Comparison of ENCODE assay signal across 9 cellular contexts in genomic region chr11:16280256-16280682, GRCh38.
DNase-seq lines count a peak whose midpoint lies in the region; ATAC-seq and TF ChIP-seq lines count a peak whose summit lies in the region.
"Had no signal": no experiment of that assay in that cellular context is flagged by ENCODE, and none has a peak within 500 bp of the region (broad histone marks: within the 10 kb centered on the region; RNA-seq: fewer than 3 reads in every experiment).

No MANE protein-coding gene starts in this region.

- no peaks in the 10 kb centered on the region for H3K79me2 ChIP-seq in hepatocyte

- H3K27ac ChIP-seq in RWPE1 (no peak overlapping the region), hepatocyte (no peak overlapping the region), right lobe of liver (peak overlapping the region in 1 of 3 donors; percentile 17)

- no peaks in the 10 kb centered on the region for H4K20me1 ChIP-seq in hepatocyte (ENCODE audit: insufficient read depth, poor library complexity, severe bottlenecking)

- H3K36me3 ChIP-seq in hepatocyte (replicated peaks; ENCODE audit: insufficient read depth, low read depth) (no peaks in the 10 kb centered on the region), right lobe of liver (no peaks in the 10 kb centered on the region)

- intact Hi-C loops in right lobe of liver (cut with DNase I): no loop called here

- TF ChIP-seq CTCF in RWPE1 (conservative IDR thresholded peaks at IDR 0.05; ENCODE audit: low read depth): no peak
- TF ChIP-seq CTCF in hepatocyte (IDR thresholded peaks at IDR 0.05; ENCODE audit: poor library complexity): no peak
- TF ChIP-seq CTCF in right lobe of liver (IDR thresholded peaks at IDR 0.05): no peak

- H3K9me3 ChIP-seq in hepatocyte (ENCODE audit: low read depth) (no peaks in the 10 kb centered on the region), right lobe of liver (no peaks in the 10 kb centered on the region)

- H3K27me3 ChIP-seq in hepatocyte (no peaks in the 10 kb centered on the region), right lobe of liver (no peaks in the 10 kb centered on the region)

- peak; percentile 62 for DNase-seq in Daoy (ENCODE audit: low read depth)
- peak; percentile 94 for DNase-seq in NCI-H128 (lab: John Stamatoyannopoulos, UW; ENCODE audit: unreplicated experiment)
- peak; percentile 51 for DNase-seq in RWPE1 (ENCODE audit: low spot score)
- DNase-seq in hepatocyte (ENCODE audit: low spot score): peak; percentile 10
- no peak for DNase-seq in activated effector memory CD4-positive, alpha-beta T cell treated with anti-CD3 and anti-CD28 coated beads, Interleukin-2, amount 50 U/mL, for 16 hours
- DNase-seq in right lobe of liver: no peak
- DNase-seq: HFFc6 had no signal

- H3K4me3 ChIP-seq in hepatocyte (no peak overlapping the region), right lobe of liver (no peak overlapping the region)

- CTCF ChIA-PET in RWPE1 (lab: Yijun Ruan, JAX): interaction anchor here (0.6 kb wide), 1 partner anchor 188 kb away, joined by 3 read pairs; no protein-coding TSS in a partner anchor

- no peak for TF ChIP-seq POLR2A in right lobe of liver (IDR thresholded peaks at IDR 0.05)

- ATAC-seq in HG02884 (IDR thresholded peaks at IDR 0.05; ENCODE audit: unreplicated experiment) (no peak), GM19397 (IDR thresholded peaks at IDR 0.05; ENCODE audit: unreplicated experiment) (no peak), right lobe of liver (no peak)

- POLR2A ChIA-PET in RWPE1 (lab: Yijun Ruan, JAX; ENCODE audit: low non-redundant PET): no interaction called here

- no peaks in the 10 kb centered on the region for H3K4me1 ChIP-seq in hepatocyte (ENCODE audit: insufficient read depth)
- peaks cover 0 to 5% (median 0%) of the 10 kb centered on the region in 4 donors for H3K4me1 ChIP-seq in right lobe of liver

- no peak overlapping the region for H3K4me2 ChIP-seq in hepatocyte

- H3K9me2 ChIP-seq in hepatocyte (replicated peaks; ENCODE audit: insufficient read depth): no peaks in the 10 kb centered on the region

- 83% methylated on average over 5 of the region's 5 CpGs for WGBS in hepatocyte (ENCODE audit: low lambda C conversion rate, missing lambda C conversion rate)
- WGBS in right lobe of liver (ENCODE audit: insufficient coverage, low coverage, low lambda C conversion rate, missing lambda C conversion rate): 47% methylated on average over 5 of the region's 5 CpGs

- no peak overlapping the region for H2AFZ ChIP-seq in hepatocyte

Comparison
In these comparisons a context has a peak if more than half of its experiments do, and no peak if none do; other contexts are left out.
1. DNase-seq: peak in Daoy (single experiment), NCI-H128 (single experiment), RWPE1 (single experiment) and hepatocyte (single experiment); none in activated effector memory CD4-positive, alpha-beta T cell treated with anti-CD3 and anti-CD28 coated beads, Interleukin-2, amount 50 U/mL, for 16 hours (single experiment) and right lobe of liver (0 of 3).